9 cellular contexts compared by ENCODE assay signal in genomic region chr18:76348267-76349066, GRCh38.
DNase-seq lines count a peak whose midpoint lies in the region; ATAC-seq, FAIRE-seq and TF ChIP-seq lines count a peak whose summit lies in the region.
"Had no signal": no experiment of that assay in that cellular context is flagged by ENCODE, and none has a peak within 500 bp of the region (broad histone marks: within the 10 kb centered on the region; RNA-seq: fewer than 3 reads in every experiment).

No MANE protein-coding gene starts in this region.

- peaks cover 0 to 6% of the 10 kb centered on the region in 2 experiments for H4K20me1 ChIP-seq in H1 (replicated peaks in 1 of 2; ENCODE audit: control insufficient read depth in 1 of 2, insufficient read depth in 2 of 2, low read length in 2 of 2)

- H2BK12ac ChIP-seq in H1 (ENCODE audit: low read depth, low read length): peak overlapping the region; percentile 44; the same call in 1 of the 2 replicates

- H3K9me3 ChIP-seq in H1 (ENCODE audit: insufficient read depth in 2 of 2, low read depth in 1 of 2, low read length in 1 of 2) (no peaks in the 10 kb centered on the region), parathyroid adenoma (ENCODE audit: control insufficient read depth, low read length) (no peaks in the 10 kb centered on the region)
- H3K9me3 ChIP-seq: adrenal gland had no signal

- H2AFZ ChIP-seq in H1 (ENCODE audit: low read length): peak overlapping the region; percentile 84
- H2AFZ ChIP-seq in parathyroid adenoma: peak overlapping the region; percentile 73

- H3K9ac ChIP-seq in H1 (replicated peaks in 1 of 4; ENCODE audit: extremely low read depth in 1 of 4, low read depth in 3 of 4, low read length in 3 of 4): no peak overlapping the region
- no peak overlapping the region for H3K9ac ChIP-seq in parathyroid adenoma

- no peak for TF ChIP-seq EP300 in H1 (IDR thresholded peaks at IDR 0.05; ENCODE audit: borderline replicate concordance in 1 of 2, low read depth in 2 of 2, low read length in 2 of 2)

- no peak overlapping the region for H3K4ac ChIP-seq in H1 (replicated peaks; ENCODE audit: insufficient read length, low read depth, low read length)

- TF ChIP-seq CTCF in H1 (IDR thresholded peaks at IDR 0.05; ENCODE audit: control extremely low read depth in 1 of 3, insufficient read depth in 1 of 3, low read depth in 1 of 3, low read length in 3 of 3): no peak
- no peak for TF ChIP-seq CTCF in parathyroid adenoma (IDR thresholded peaks at IDR 0.05)

- no peak overlapping the region for H2BK20ac ChIP-seq in H1 (ENCODE audit: low read length)

- H3K23me2 ChIP-seq in H1 (ENCODE audit: low read depth, low read length): peaks cover 7% of the 10 kb centered on the region; the same call in 1 of the 2 replicates

- CTCF ChIA-PET in H1 (lab: Charles Lee; ENCODE audit: partially characterized antibody): interaction anchor here (0.5 to 2.9 kb wide), 18 partner anchors 10 to 1333 kb away, joined by 3 to 12 read pairs (median 4); no protein-coding TSS in a partner anchor

- H3K4me1 ChIP-seq in H1 (replicated peaks in 1 of 4; ENCODE audit: control insufficient read depth in 3 of 4, insufficient read depth in 4 of 4, low read length in 3 of 4) (peaks cover 3 to 6% (median 4%) of the 10 kb centered on the region in 4 experiments; a peak in 4 of 7 replicates), parathyroid adenoma (no peaks in the 10 kb centered on the region)
- H3K4me1 ChIP-seq: adrenal gland had no signal

- no peaks in the 10 kb centered on the region for H3K79me1 ChIP-seq in H1 (ENCODE audit: low read depth, low read length)

- no peaks in the 10 kb centered on the region for H3K27me3 ChIP-seq in H1 (replicated peaks in 1 of 4; ENCODE audit: control insufficient read depth in 3 of 4, extremely low read depth in 1 of 4, insufficient read depth in 3 of 4, low read length in 3 of 4)
- H3K27me3 ChIP-seq in parathyroid adenoma (ENCODE audit: control insufficient read depth, insufficient read depth, low read length): no peaks in the 10 kb centered on the region
- H3K27me3 ChIP-seq: adrenal gland had no signal

- H3K36me3 ChIP-seq in H1 (ENCODE audit: control insufficient read depth in 2 of 4, insufficient read depth in 4 of 4, low read length in 3 of 4) (no peaks in the 10 kb centered on the region), parathyroid adenoma (ENCODE audit: control insufficient read depth, insufficient read depth, low read length) (no peaks in the 10 kb centered on the region)
- H3K36me3 ChIP-seq: adrenal gland had no signal

- H3K23ac ChIP-seq in H1 (ENCODE audit: insufficient read length): no peak overlapping the region

- no peak overlapping the region for H2BK5ac ChIP-seq in H1 (ENCODE audit: low read depth, low read length)

- H3K18ac ChIP-seq in H1 (ENCODE audit: extremely low read depth, low read length): peak overlapping the region; percentile 7; the same call in 1 of the 2 replicates

- H2BK120ac ChIP-seq in H1 (replicated peaks; ENCODE audit: low read depth, low read length): no peak overlapping the region

- DNase-seq in NCI-H2196 treated with DMSO at 0.1 percent for 48 hours (lab: John Stamatoyannopoulos, UW; ENCODE audit: unreplicated experiment): peak; percentile 35
- no peak for DNase-seq in H1 (ENCODE audit: low read depth in 1 of 2, low spot score in 2 of 2)
- DNase-seq in NCI-H1105 treated with DMSO at 0.1 percent for 48 hours (lab: John Stamatoyannopoulos, UW): no peak
- no peak for DNase-seq in H4 (ENCODE audit: low spot score)

- H4K8ac ChIP-seq in H1 (ENCODE audit: extremely low read depth, insufficient read depth, low read length): no peak overlapping the region

- no peak overlapping the region for H3K4me3 ChIP-seq in H1 (ENCODE audit: extremely low read depth in 1 of 4, insufficient read depth in 2 of 4, low read depth in 3 of 4, low read length in 4 of 4)
- H3K4me3 ChIP-seq in parathyroid adenoma (ENCODE audit: low read depth, low read length): no peak overlapping the region
- H3K4me3 ChIP-seq: adrenal gland had no signal

- TF ChIP-seq POLR2A in H1 (IDR thresholded peaks at IDR 0.05; ENCODE audit: control extremely low read depth in 1 of 2, low read depth in 2 of 2, low read length in 2 of 2): no peak

- TF ChIP-seq RAD21 in H1 (IDR thresholded peaks at IDR 0.05 in 1 of 2, conservative IDR thresholded peaks at IDR 0.05 in 1 of 2; ENCODE audit: low read depth in 2 of 2, low read length in 2 of 2): no peak

- FAIRE-seq in H1 (lab: Jason Lieb, UNC): no peak

- no peak overlapping the region for H3K56ac ChIP-seq in H1 (replicated peaks; ENCODE audit: insufficient read length, low read depth, low read length)

- H3K4me2 ChIP-seq in H1 (ENCODE audit: insufficient read depth in 1 of 2, low read depth in 2 of 2, low read length in 2 of 2) (peak overlapping the region in 1 of 2 experiments; percentile 40; a peak in 2 of 4 replicates), parathyroid adenoma (ENCODE audit: low read length) (no peak overlapping the region)

- ATAC-seq in GM18868 (IDR thresholded peaks at IDR 0.05; ENCODE audit: unreplicated experiment) (peak; percentile 17), GM21619 (IDR thresholded peaks at IDR 0.05; ENCODE audit: unreplicated experiment) (no peak), HG03342 (IDR thresholded peaks at IDR 0.05; ENCODE audit: unreplicated experiment) (no peak)

- H2BK15ac ChIP-seq in H1 (ENCODE audit: low read length): 0 out of 2 replicates have a peak overlapping the region, but pooled peaks have one; percentile 54

- H2AK5ac ChIP-seq in H1 (ENCODE audit: low read depth, low read length): no peak overlapping the region

- no peak overlapping the region for H3K14ac ChIP-seq in H1 (ENCODE audit: insufficient read length)

- H3K79me2 ChIP-seq in H1 (ENCODE audit: control insufficient read depth in 1 of 2, insufficient read depth in 2 of 2, low read length in 2 of 2) (no peaks in the 10 kb centered on the region), parathyroid adenoma (no peaks in the 10 kb centered on the region)

- peak overlapping the region; percentile 12 for H4K91ac ChIP-seq in H1 (replicated peaks; ENCODE audit: insufficient read length, low read length)

- H3K27ac ChIP-seq in H1 (ENCODE audit: low read depth, low read length) (no peak overlapping the region), parathyroid adenoma (no peak overlapping the region)
- H3K27ac ChIP-seq: adrenal gland had no signal

- H4K5ac ChIP-seq in H1 (ENCODE audit: insufficient read length, low read depth, low read length): no peak overlapping the region

- WGBS in H1 (ENCODE audit: extremely low coverage in 1 of 2, insufficient coverage in 1 of 2, insufficient read length in 1 of 2, insufficient replicate concordance in 2 of 2, low coverage in 1 of 2, low lambda C conversion rate in 2 of 2, missing lambda C conversion rate in 1 of 2), 2 experiments: 89% methylated on average over 27 of the region's 27 CpGs; no CpG with 5 or more reads in 1 of the 2 experiments

- POLR2A ChIA-PET in H1 (lab: Charles Lee; ENCODE audit: partially characterized antibody): no interaction called here

TF ChIP-seq in H1, 55 proteins besides CTCF, POLR2A, EP300 and RAD21:
- no peak for TF ChIP-seq BRCA1 (IDR thresholded peaks at IDR 0.05; ENCODE audit: low read depth, low read length)
- no peak for TF ChIP-seq SIN3A (conservative IDR thresholded peaks at IDR 0.05 in 1 of 2, IDR thresholded peaks at IDR 0.05 in 1 of 2; ENCODE audit: low read depth in 1 of 2, low read length in 2 of 2)
- TF ChIP-seq GABPA (IDR thresholded peaks at IDR 0.05; ENCODE audit: borderline replicate concordance, insufficient read depth, low read length): no peak
- no peak for TF ChIP-seq CTBP2 (IDR thresholded peaks at IDR 0.05; ENCODE audit: borderline replicate concordance, insufficient read depth, insufficient read length, low read length)
- no peak for TF ChIP-seq NRF1 (IDR thresholded peaks at IDR 0.05; ENCODE audit: low read depth, low read length)
- TF ChIP-seq HDAC2 (IDR thresholded peaks at IDR 0.05; ENCODE audit: borderline replicate concordance in 1 of 2, low read depth in 2 of 2, low read length in 2 of 2): no peak
- TF ChIP-seq POU5F1 (IDR thresholded peaks at IDR 0.05; ENCODE audit: low read depth, low read length): no peak
